ENCODE assay signal across 16 cellular contexts in the genomic region with DNA sequence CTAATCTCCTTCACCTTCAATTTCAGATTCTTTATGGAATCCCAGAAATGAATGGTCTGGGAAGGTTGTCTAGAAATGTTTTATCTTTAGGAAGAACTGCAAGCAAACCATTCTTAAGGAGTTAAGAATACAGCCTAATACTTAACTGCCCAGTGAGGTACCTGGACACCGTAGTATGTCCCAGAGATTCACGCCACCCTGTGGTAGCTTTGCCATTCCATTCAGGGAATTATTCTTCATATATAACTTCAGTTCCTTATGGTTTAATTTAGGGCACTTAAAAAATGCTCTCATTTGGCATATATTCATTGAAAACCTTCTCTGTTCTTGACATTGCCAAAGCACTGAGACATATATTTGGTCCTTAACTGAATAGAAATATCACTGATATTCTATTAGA. TPM values are rescaled to one million over a fixed set of nuclear protein-coding genes. Genes with fewer than 3 reads are reported as not detected.
DNase-seq lines count a peak whose midpoint lies in the region; ATAC-seq, FAIRE-seq and TF ChIP-seq lines count a peak whose summit lies in the region.
"Had no signal": no experiment of that assay in that cellular context is flagged by ENCODE, and none has a peak within 500 bp of the region (broad histone marks: within the 10 kb centered on the region; RNA-seq: fewer than 3 reads in every experiment).

No MANE protein-coding gene starts in this region.

- no peak overlapping the region for H3K4me2 ChIP-seq in GM12878 (ENCODE audit: control insufficient read depth, insufficient read depth)
- H3K4me2 ChIP-seq: BLaER1 had no signal

- 34% methylated on average over 2 of the region's 2 CpGs for whole genome bisulfite sequencing in GM12878 (ENCODE audit: insufficient coverage, insufficient replicate concordance, low lambda C conversion rate, missing lambda C conversion rate)
- WGBS in heart right ventricle, 2 donors: 88 to 92% methylated on average over 2 of the region's 2 CpGs

- CTCF ChIA-PET in GM12878 (lab: Yijun Ruan, JAX): interaction anchor here (0.5 to 2.3 kb wide), 3 partner anchors 14 to 135 kb away, joined by 3 to 11 read pairs (median 5); no protein-coding TSS in a partner anchor

- TF ChIP-seq RAD21 in GM12878 (IDR thresholded peaks at IDR 0.05; ENCODE audit: insufficient read depth, low read depth, low read length): no peak

- no peak overlapping the region for H2AFZ ChIP-seq in GM12878 (ENCODE audit: control insufficient read depth, low read depth, low read length)

- in situ Hi-C loops in GM12878 (cut with MboI): no loop called here

- no peaks in the 10 kb centered on the region for H3K79me2 ChIP-seq in GM12878 (ENCODE audit: control insufficient read depth, insufficient read depth, low read length)

- TF ChIP-seq EP300 in GM12878 (IDR thresholded peaks at IDR 0.05; ENCODE audit: borderline replicate concordance in 1 of 2, control insufficient read depth in 1 of 2, low read depth in 2 of 2, low read length in 2 of 2): no peak

- TF ChIP-seq CTCF in C4-2B (conservative IDR thresholded peaks at IDR 0.05): peak; percentile 52
- peak; percentile 38; the same call in 1 of the 2 replicates for TF ChIP-seq CTCF in LNCAP (IDR thresholded peaks at IDR 0.05)
- peak in 2 of 3 experiments; percentile 7 to 22; a peak in 1 of 6 replicates for TF ChIP-seq CTCF in GM12878 (IDR thresholded peaks at IDR 0.05 in 2 of 3, conservative IDR thresholded peaks at IDR 0.05 in 1 of 3; ENCODE audit: control insufficient read depth in 2 of 3, extremely low read depth in 1 of 3, insufficient read depth in 1 of 3, low read depth in 3 of 3, low read length in 3 of 3)
- peak in 2 of 9 donors; percentile 13 to 41 for TF ChIP-seq CTCF in heart right ventricle (IDR thresholded peaks at IDR 0.05)

- intact Hi-C loops in GM12878 (cut with micrococcal nuclease; ENCODE audit: unreplicated experiment) (loop anchor here (2.0 to 10.0 kb wide), 2 partner anchors 62 to 134 kb away; no protein-coding TSS in a partner anchor), heart right ventricle (cut with DNase I) (loop anchor here in 2 of 10 donors (5.0 kb wide), 1 partner anchor 136 kb away; no protein-coding TSS in a partner anchor)

- no peak for TF ChIP-seq POLR2A in GM12878 (IDR thresholded peaks at IDR 0.05; ENCODE audit: low read depth, low read length)

- ATAC-seq in GM12878: no peak
- peak; percentile 91 for ATAC-seq in left lobe of liver
- no peak for ATAC-seq in HG03196 (IDR thresholded peaks at IDR 0.05; ENCODE audit: unreplicated experiment)
- ATAC-seq in heart right ventricle: no peak
- ATAC-seq in GM18498 (IDR thresholded peaks at IDR 0.05; ENCODE audit: unreplicated experiment): no peak
- ATAC-seq: pancreas; stimulated activated effector memory CD8-positive, alpha-beta T cell treated with anti-CD3 and anti-CD28 coated beads, Interleukin-12 subunit alpha, Interleukin-12 subunit beta, amount 100 ng/mL, for 72 hours had no signal

- H3K27ac ChIP-seq in C4-2B (no peak overlapping the region), GM12878 (ENCODE audit: control insufficient read depth, insufficient read depth) (no peak overlapping the region), heart right ventricle (no peak overlapping the region)
- H3K27ac ChIP-seq: BLaER1, pancreas had no signal

- H4K20me1 ChIP-seq in GM12878 (ENCODE audit: control insufficient read depth, insufficient read depth): no peaks in the 10 kb centered on the region
- H4K20me1 ChIP-seq: BLaER1 had no signal

- no peak for DNase-seq in GM12878 (ENCODE audit: low read depth, low spot score)
- DNase-seq in left lobe of liver (ENCODE audit: low spot score): no peak
- DNase-seq in glomerular visceral epithelial cell (ENCODE audit: extremely low spot score): no peak
- DNase-seq in heart right ventricle: no peak
- DNase-seq: activated CD4-positive, alpha-beta T cell treated with anti-CD3 and anti-CD28 coated beads, Interleukin-2, amount 50 U/mL, for 48 hours; activated naive CD4-positive, alpha-beta T cell treated with anti-CD3 and anti-CD28 coated beads, Interleukin-2, amount 10 ng/mL, durations not matched to agents 7 days and 5 days; glutamatergic neuron; NCI-H2029 treated with DMSO at 0.1 percent for 48 hours; pancreas had no signal

- no TSS peak for BruUV-seq in GM12878 (replicated peaks; lab: Mats Ljungman, UMichigan)

- SMC1A ChIA-PET in GM12878 (lab: Charles Lee; ENCODE audit: uncharacterized antibody, unreplicated experiment): no interaction called here

- H3K27me3 ChIP-seq in GM12878 (replicated peaks in 1 of 2; ENCODE audit: control insufficient read depth in 2 of 2, insufficient read depth in 2 of 2, low read length in 1 of 2): 0 out of 4 replicates have a peak, but pooled peaks cover 1 to 5% of the 10 kb centered on the region in 2 experiments
- no peaks in the 10 kb centered on the region for H3K27me3 ChIP-seq in heart right ventricle
- H3K27me3 ChIP-seq: BLaER1, pancreas had no signal

- FAIRE-seq in GM12878 (lab: Jason Lieb, UNC): no peak

- POLR2A ChIA-PET in GM12878 (lab: Charles Lee): no interaction called here

- no peak overlapping the region for H3K9ac ChIP-seq in GM12878 (ENCODE audit: control insufficient read depth, insufficient read depth, low read length)
- H3K9ac ChIP-seq: BLaER1 had no signal

- H3K36me3 ChIP-seq in GM12878 (ENCODE audit: control insufficient read depth in 2 of 2, insufficient read depth in 2 of 2, low read length in 1 of 2) (no peaks in the 10 kb centered on the region), heart right ventricle (no peaks in the 10 kb centered on the region)
- H3K36me3 ChIP-seq: BLaER1, pancreas had no signal

- no peak overlapping the region for H3K4me3 ChIP-seq in GM12878
- H3K4me3 ChIP-seq in heart right ventricle: no peak overlapping the region
- H3K4me3 ChIP-seq: BLaER1, lung, pancreas had no signal

- H3K9me3 ChIP-seq in GM12878 (replicated peaks; ENCODE audit: control insufficient read depth, insufficient read depth, low read length): no peaks in the 10 kb centered on the region
- H3K9me3 ChIP-seq in heart right ventricle: no peaks in the 10 kb centered on the region
- H3K9me3 ChIP-seq: pancreas had no signal

- RAD21 ChIA-PET in GM12878 (lab: Charles Lee; ENCODE audit: unreplicated experiment): no interaction called here

- no peaks in the 10 kb centered on the region for H3K4me1 ChIP-seq in GM12878 (ENCODE audit: control insufficient read depth, insufficient read depth, low read length)
- peaks cover 0 to 21% (median 2%) of the 10 kb centered on the region in 9 donors for H3K4me1 ChIP-seq in heart right ventricle

TF ChIP-seq in GM12878, 131 proteins besides CTCF, POLR2A, EP300 and RAD21 (continues in another document):
- no peak for TF ChIP-seq FOXK2 (IDR thresholded peaks at IDR 0.05)
- no peak for TF ChIP-seq IKZF2 (IDR thresholded peaks at IDR 0.05)
- TF ChIP-seq MLLT1 (IDR thresholded peaks at IDR 0.05): no peak
- TF ChIP-seq, protein P1, sequence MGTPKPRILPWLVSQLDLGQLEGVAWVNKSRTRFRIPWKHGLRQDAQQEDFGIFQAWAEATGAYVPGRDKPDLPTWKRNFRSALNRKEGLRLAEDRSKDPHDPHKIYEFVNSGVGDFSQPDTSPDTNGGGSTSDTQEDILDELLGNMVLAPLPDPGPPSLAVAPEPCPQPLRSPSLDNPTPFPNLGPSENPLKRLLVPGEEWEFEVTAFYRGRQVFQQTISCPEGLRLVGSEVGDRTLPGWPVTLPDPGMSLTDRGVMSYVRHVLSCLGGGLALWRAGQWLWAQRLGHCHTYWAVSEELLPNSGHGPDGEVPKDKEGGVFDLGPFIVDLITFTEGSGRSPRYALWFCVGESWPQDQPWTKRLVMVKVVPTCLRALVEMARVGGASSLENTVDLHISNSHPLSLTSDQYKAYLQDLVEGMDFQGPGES (IDR thresholded peaks at IDR 0.05): no peak
- TF ChIP-seq TCF3 (IDR thresholded peaks at IDR 0.05; ENCODE audit: borderline replicate concordance, insufficient read depth, low read depth, low read length): no peak
- no peak for TF ChIP-seq SMC3 (IDR thresholded peaks at IDR 0.05; ENCODE audit: borderline replicate concordance, low read length)
- no peak for TF ChIP-seq HDGF (IDR thresholded peaks at IDR 0.05)
- no peak for TF ChIP-seq NBN (IDR thresholded peaks at IDR 0.05)
- no peak for TF ChIP-seq MXI1 (IDR thresholded peaks at IDR 0.05; ENCODE audit: low read depth, low read length)
- no peak for TF ChIP-seq EZH2 (IDR thresholded peaks at IDR 0.05; ENCODE audit: borderline replicate concordance, control insufficient read depth, low read depth, low read length)
- no peak for TF ChIP-seq SPI1 (IDR thresholded peaks at IDR 0.05; ENCODE audit: borderline replicate concordance, insufficient read depth, low read depth, low read length)

RNA-seq across cellular contexts. Expression of gene ACTBL2, which starts 49.7 kb away (rescaled TPM):
- not detected in 2 replicates for total RNA-seq in GM12878 (2013; cell fraction: nucleolus; rRNA removed)
- total RNA-seq in GM12878 (2014; rRNA removed) (not detected in 2 replicates), GM12878 (2014; rRNA removed; fragmentation: Illumina TruSeq; extraction: Trizol) (0.04 TPM in 1 of 2 replicates, not detected in the other), GM12878 (2021) (not detected in 2 replicates), left lobe of liver (not detected), heart right ventricle (not detected)
- not detected for polyA plus RNA-seq in GM12878 (2011; ENCODE audit: low read depth)
- polyA plus RNA-seq in GM12878 (2011; rRNA removed) (not detected in 2 replicates), GM12878 (2014; fragmentation: Illumina TruSeq; extraction: Trizol) (0.04 TPM in 1 of 2 replicates, not detected in the other), GM12878 (2014; fragmentation: Nextera tagmentation; extraction: Ambion mirVana) (under 1 TPM in 1 of 2 experiments, not detected in 1; 0.06 TPM), GM12878 (2014; rRNA removed) (not detected in 2 replicates), GM12878 (2016; fragmentation: Nextera tagmentation; extraction: Ambion mirVana) (not detected), heart right ventricle (not detected)
- not detected in 2 replicates for polyA plus RNA-seq in GM12878 (2011; cell fraction: cytosol; rRNA removed)
- polyA plus RNA-seq in GM12878 (2011; cell fraction: nucleus; rRNA removed): not detected in 2 replicates
- not detected in 2 replicates for polyA plus RNA-seq in GM12878 (2012)
- polyA minus RNA-seq in GM12878 (2011; rRNA and poly(A)+ RNA removed): not detected in 2 replicates
- not detected in 2 replicates for polyA minus RNA-seq in GM12878 (2011; cell fraction: cytosol; rRNA and poly(A)+ RNA removed)
- polyA minus RNA-seq in GM12878 (2011; cell fraction: nucleus; rRNA and poly(A)+ RNA removed): not detected in 2 replicates
- polyA plus RNA-seq: pancreas had no signal
